In the genomic region with DNA sequence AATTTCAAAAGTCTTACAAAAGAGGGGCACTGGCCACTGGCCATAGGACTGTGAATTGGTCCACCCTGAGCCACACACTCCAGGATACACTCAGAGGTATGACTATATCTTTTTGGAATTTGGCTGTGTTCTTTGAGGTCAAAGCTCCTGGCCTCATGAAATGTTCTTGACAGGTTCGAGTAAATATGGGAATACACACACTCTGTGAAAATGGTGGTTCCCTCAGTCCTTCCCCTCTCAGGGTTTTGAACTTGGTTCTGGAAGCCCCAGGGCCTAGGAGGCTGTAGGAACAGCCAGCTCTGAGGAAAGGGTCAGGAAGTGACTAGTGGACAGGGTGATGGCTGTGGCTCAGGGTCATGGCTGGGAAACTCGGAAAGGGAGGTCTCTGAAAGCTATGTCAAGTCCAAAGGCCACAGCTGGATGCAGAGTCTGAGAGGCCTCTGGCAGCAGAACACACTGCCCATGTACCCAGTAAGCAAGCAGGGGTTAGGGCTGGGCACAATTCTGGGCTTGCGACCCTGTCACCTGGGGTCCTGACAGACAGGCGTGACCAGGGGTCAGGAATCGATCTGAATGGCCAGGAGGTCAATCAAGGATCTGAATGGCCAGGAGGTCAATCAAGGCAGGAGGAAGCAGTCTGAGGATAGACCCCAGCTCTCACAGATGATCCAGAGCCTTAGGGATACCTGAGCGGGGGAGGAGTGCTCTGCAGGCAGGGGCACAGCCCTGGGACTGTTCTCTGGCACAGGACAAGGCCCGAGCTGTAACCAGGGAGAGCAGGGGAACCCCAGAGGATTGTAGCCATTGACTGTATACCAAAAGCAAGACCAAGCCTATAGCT, we compare ENCODE assay signal across 12 cellular contexts.
DNase-seq lines count a peak whose midpoint lies in the region; ATAC-seq and TF ChIP-seq lines count a peak whose summit lies in the region.
"Had no signal": no experiment of that assay in that cellular context is flagged by ENCODE, and none has a peak within 500 bp of the region (broad histone marks: within the 10 kb centered on the region; RNA-seq: fewer than 3 reads in every experiment).

No MANE protein-coding gene starts in this region.

- H3K79me2 ChIP-seq in GM23338 (replicated peaks; ENCODE audit: insufficient read depth): no peaks in the 10 kb centered on the region

- H4K20me1 ChIP-seq in GM23338 (replicated peaks; ENCODE audit: insufficient read depth): no peaks in the 10 kb centered on the region

- DNase-seq in Right ventricle myocardium superior (no peak), cardiac septum (ENCODE audit: low spot score) (no peak), epithelial cell of proximal tubule (ENCODE audit: low read depth) (peak; percentile 27), lower lobe of right lung (no peak), aorta (peak in 1 of 2 donors; percentile 63), GM23338 (ENCODE audit: low spot score) (no peak), BE2C (no peak), NCI-H1092 (lab: John Stamatoyannopoulos, UW) (no peak)
- DNase-seq: NCI-H2171 treated with DMSO at 0.1 percent for 48 hours had no signal

- intact Hi-C loops in Right ventricle myocardium superior (cut with DNase I) (no loop called here), cardiac septum (cut with DNase I) (no loop called here), lower lobe of right lung (cut with DNase I) (no loop called here), aorta (cut with DNase I) (no loop called here)

- H3K4me3 Mint-ChIP-seq in GM23338: no peak overlapping the region

- peaks cover 20% of the 10 kb centered on the region for H3K27me3 Mint-ChIP-seq in GM23338 (ENCODE audit: insufficient read depth, low read depth, poor library complexity)

- H3K9me3 ChIP-seq in lower lobe of right lung (no peaks in the 10 kb centered on the region), aorta (ENCODE audit: control insufficient read depth, low read length) (no peaks in the 10 kb centered on the region), BE2C (no peaks in the 10 kb centered on the region)

- H3K9me3 Mint-ChIP-seq in GM23338: no peaks in the 10 kb centered on the region
- H3K9me3 Mint-ChIP-seq: activated T-helper 2 cell treated with anti-CD3 and anti-CD28 coated beads, Interferon-gamma antibody, Interleukin-2, Interleukin-4, amounts not matched to agents 10 μg/mL and 5 μg/mL and 100 μg/mL, durations not matched to agents 14 hours and 24 hours and 36 hours had no signal

- WGBS in aorta, 2 donors: 74 to 81% methylated on average over 7 of the region's 7 CpGs

- H3K36me3 Mint-ChIP-seq in GM23338 (ENCODE audit: low read depth): no peaks in the 10 kb centered on the region

- TF ChIP-seq CTCF in epithelial cell of proximal tubule (conservative IDR thresholded peaks at IDR 0.05; ENCODE audit: low read depth, low read length) (no peak), lower lobe of right lung (IDR thresholded peaks at IDR 0.05) (no peak), GM23338 (conservative IDR thresholded peaks at IDR 0.05; ENCODE audit: low read depth in 2 of 2) (no peak), BE2C (IDR thresholded peaks at IDR 0.05; ENCODE audit: low read depth, low read length) (no peak)

- H3K9me2 ChIP-seq in GM23338 (ENCODE audit: insufficient read depth): no peaks in the 10 kb centered on the region

- H3K36me3 ChIP-seq in lower lobe of right lung (no peaks in the 10 kb centered on the region), aorta (ENCODE audit: control insufficient read depth in 1 of 2, insufficient read depth in 2 of 2, low read length in 1 of 2) (no peaks in the 10 kb centered on the region), GM23338 (ENCODE audit: insufficient read depth) (no peaks in the 10 kb centered on the region), BE2C (no peaks in the 10 kb centered on the region)

- H3K27ac Mint-ChIP-seq in GM23338: no peak overlapping the region
- H3K27ac Mint-ChIP-seq: activated T-helper 2 cell treated with anti-CD3 and anti-CD28 coated beads, Interferon-gamma antibody, Interleukin-2, Interleukin-4, amounts not matched to agents 10 μg/mL and 5 μg/mL and 100 μg/mL, durations not matched to agents 14 hours and 24 hours and 36 hours had no signal

- H3K4me3 ChIP-seq in epithelial cell of proximal tubule (ENCODE audit: low read depth, low read length): no peak overlapping the region
- H3K4me3 ChIP-seq in lower lobe of right lung: no peak overlapping the region
- no peak overlapping the region for H3K4me3 ChIP-seq in aorta (ENCODE audit: low read length in 2 of 2)
- H3K4me3 ChIP-seq in GM23338: no peak overlapping the region
- no peak overlapping the region for H3K4me3 ChIP-seq in BE2C (ENCODE audit: low read depth, low read length)
- H3K4me3 ChIP-seq: smooth muscle cell had no signal

- H3F3A ChIP-seq in GM23338 (replicated peaks; ENCODE audit: low read depth): no peaks in the 10 kb centered on the region

- H3K27ac ChIP-seq in lower lobe of right lung (peak overlapping the region; percentile 37), aorta (ENCODE audit: low read depth in 1 of 2, low read length in 2 of 2) (peak overlapping the region in 1 of 2 donors; percentile 87), GM23338 (ENCODE audit: low read depth) (no peak overlapping the region)

- ATAC-seq in Right ventricle myocardium superior (ENCODE audit: poor library complexity) (peak; percentile 40), lower lobe of right lung (peak; percentile 80 to 93), aorta (ENCODE audit: low FRiP score) (peak; percentile 34), GM23338 (no peak)
- ATAC-seq: activated CD4-positive, CD25-positive, alpha-beta regulatory T cell treated with anti-CD3 and anti-CD28 coated beads, Interleukin-2, amount 50 U/mL, for 24 hours had no signal

- H3K4me1 ChIP-seq in lower lobe of right lung (peaks cover 18% of the 10 kb centered on the region), aorta (ENCODE audit: control insufficient read depth in 1 of 2, insufficient read depth in 2 of 2, low read length in 2 of 2) (no peaks in the 10 kb centered on the region), GM23338 (ENCODE audit: insufficient read depth) (no peaks in the 10 kb centered on the region), BE2C (no peaks in the 10 kb centered on the region)

- H2AFZ ChIP-seq in GM23338: no peak overlapping the region

- no peaks in the 10 kb centered on the region for H3K4me1 Mint-ChIP-seq in GM23338

- no peak overlapping the region for H3K4me2 ChIP-seq in GM23338
- H3K4me2 ChIP-seq: smooth muscle cell had no signal

- no peaks in the 10 kb centered on the region for H3K27me3 ChIP-seq in lower lobe of right lung (ENCODE audit: low read depth)
- no peaks in the 10 kb centered on the region for H3K27me3 ChIP-seq in aorta (ENCODE audit: control insufficient read depth in 1 of 2, insufficient read depth in 2 of 2, low read length in 1 of 2)
- H3K27me3 ChIP-seq in GM23338 (ENCODE audit: insufficient read depth): peaks cover 11% of the 10 kb centered on the region
- H3K27me3 ChIP-seq in BE2C: no peaks in the 10 kb centered on the region

TF ChIP-seq in GM23338, 12 proteins besides CTCF, POLR2A, EP300 and RAD21 (continues in another document):
- no peak for TF ChIP-seq POLR2AphosphoS5 (IDR thresholded peaks at IDR 0.05; ENCODE audit: low read depth)
- no peak for TF ChIP-seq EZH2phosphoT487 (IDR thresholded peaks at IDR 0.05; ENCODE audit: unreplicated experiment)
- no peak for TF ChIP-seq EZH2 (IDR thresholded peaks at IDR 0.05; ENCODE audit: low read depth, unreplicated experiment)
- TF ChIP-seq ZNF331 (CRISPR knock-in tag; IDR thresholded peaks at IDR 0.05; ENCODE audit: low read depth): no peak
- TF ChIP-seq ZNF114 (CRISPR knock-in tag; IDR thresholded peaks at IDR 0.05): no peak
